ENCODE assay signal across 25 cellular contexts in the genomic region with DNA sequence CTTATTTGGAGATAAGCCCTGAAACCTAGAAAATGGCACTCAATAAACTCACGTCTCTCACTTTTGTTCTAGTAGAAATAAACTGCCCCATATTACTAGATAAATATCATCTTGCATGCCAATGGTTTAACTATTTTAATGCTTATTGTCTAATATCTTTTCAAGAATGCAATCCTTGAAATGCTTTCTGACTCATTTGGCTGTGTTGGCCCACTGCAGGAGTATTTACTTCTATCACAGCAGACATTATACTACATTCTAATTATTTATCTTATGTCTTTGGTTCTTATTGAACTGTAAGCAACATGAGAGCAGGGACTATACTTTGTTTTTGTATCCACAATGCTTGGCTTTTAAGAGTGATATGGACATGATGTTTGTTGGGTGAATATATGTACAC.
DNase-seq lines count a peak whose midpoint lies in the region; TF ChIP-seq lines count a peak whose summit lies in the region.
"Had no signal": no experiment of that assay in that cellular context is flagged by ENCODE, and none has a peak within 500 bp of the region (broad histone marks: within the 10 kb centered on the region; RNA-seq: fewer than 3 reads in every experiment).

No MANE protein-coding gene starts in this region.

- no peak overlapping the region for H3K27ac Mint-ChIP-seq in glutamatergic neuron (ENCODE audit: unreplicated experiment)
- H3K27ac Mint-ChIP-seq: CD4-positive, alpha-beta memory T cell had no signal

- in situ Hi-C loops in GM23248 (cut with MboI) = no loop called here

- H3K4me1 Mint-ChIP-seq in glutamatergic neuron (ENCODE audit: low read depth, unreplicated experiment) = peaks cover 2% of the 10 kb centered on the region
- H3K4me1 Mint-ChIP-seq: CD4-positive, alpha-beta memory T cell had no signal

- 53 to 54% methylated on average over 1 of the region's 1 CpG for WGBS in GM23248 (ENCODE audit: low coverage in 1 of 2, low lambda C conversion rate in 2 of 2, missing lambda C conversion rate in 2 of 2), 2 experiments
- 76 to 92% methylated on average over 1 of the region's 1 CpG for WGBS in testis, 2 donors
- 48% methylated on average over 1 of the region's 1 CpG for WGBS in prostate gland

- H4K20me1 ChIP-seq in GM23248 (ENCODE audit: insufficient read depth) (no peaks in the 10 kb centered on the region), PC-9 (ENCODE audit: insufficient read depth) (no peaks in the 10 kb centered on the region)

- H3K27me3 ChIP-seq in GM23248 (replicated peaks; ENCODE audit: insufficient read depth) (no peaks in the 10 kb centered on the region), adipocyte (replicated peaks; ENCODE audit: control insufficient read depth, insufficient read depth, low read length) (no peaks in the 10 kb centered on the region), PC-9 (ENCODE audit: insufficient read depth, low read depth) (no peaks in the 10 kb centered on the region), testis (no peaks in the 10 kb centered on the region), prostate gland (replicated peaks; ENCODE audit: insufficient read depth) (no peaks in the 10 kb centered on the region)

- peak; percentile 17 for DNase-seq in AG08395 (ENCODE audit: low spot score)
- DNase-seq in GM23248 = peak; percentile 32
- peak; percentile 17 for DNase-seq in adipocyte (ENCODE audit: low read depth)
- DNase-seq in fibroblast of pulmonary artery (ENCODE audit: low read depth) = peak; percentile 29
- DNase-seq in PC-9 = no peak
- DNase-seq in testis = no peak
- no peak for DNase-seq in prostate gland (ENCODE audit: low spot score)
- no peak for DNase-seq in glutamatergic neuron
- DNase-seq: 8988T; C1 segment of cervical spinal cord; Caco-2; CD4-positive, alpha-beta memory T cell; DMS79; H7; MM.1S; NCI-H1048; NCI-H1417; NCI-H1694; NCI-H2029 treated with DMSO at 0.1 percent for 48 hours; NCI-H526 treated with DMSO at 0.1 percent for 48 hours; SHP77; SW 1271 had no signal

- H3K79me2 ChIP-seq in GM23248 (ENCODE audit: insufficient read depth) (no peaks in the 10 kb centered on the region), PC-9 (ENCODE audit: low read depth) (no peaks in the 10 kb centered on the region)

- peak overlapping the region; percentile 21 for H3K4me2 ChIP-seq in GM23248 (ENCODE audit: unreplicated experiment)
- H3K4me2 ChIP-seq in PC-9 = no peak overlapping the region

- H3K9me3 ChIP-seq in GM23248 (ENCODE audit: low read depth) (no peaks in the 10 kb centered on the region), adipocyte (ENCODE audit: control insufficient read depth, low read length) (no peaks in the 10 kb centered on the region), PC-9 (ENCODE audit: insufficient read depth, low read depth) (no peaks in the 10 kb centered on the region), testis (no peaks in the 10 kb centered on the region), prostate gland (no peaks in the 10 kb centered on the region)
- H3K9me3 ChIP-seq: Caco-2 had no signal

- H3K36me3 ChIP-seq in GM23248 (ENCODE audit: low read depth) (no peaks in the 10 kb centered on the region), adipocyte (ENCODE audit: control insufficient read depth, insufficient read depth, low read length, severe bottlenecking) (no peaks in the 10 kb centered on the region), PC-9 (ENCODE audit: low read depth) (no peaks in the 10 kb centered on the region), testis (ENCODE audit: low read depth, missing control alignments) (no peaks in the 10 kb centered on the region), prostate gland (no peaks in the 10 kb centered on the region)

- POLR2A ChIA-PET in PC-9 (lab: Charles Lee; ENCODE audit: unreplicated experiment) = no interaction called here

- H3K4me3 Mint-ChIP-seq in glutamatergic neuron (ENCODE audit: unreplicated experiment) = no peak overlapping the region
- H3K4me3 Mint-ChIP-seq: CD4-positive, alpha-beta memory T cell had no signal

- CTCF ChIA-PET in PC-9 (lab: Charles Lee) = no interaction called here

- TF ChIP-seq CTCF in fibroblast of pulmonary artery (IDR thresholded peaks at IDR 0.05; ENCODE audit: low read length, missing control alignments) (no peak), PC-9 (conservative IDR thresholded peaks at IDR 0.05) (no peak), testis (IDR thresholded peaks at IDR 0.05) (no peak), prostate gland (IDR thresholded peaks at IDR 0.05) (no peak), glutamatergic neuron (IDR thresholded peaks at IDR 0.05; ENCODE audit: partially characterized antibody, unreplicated experiment) (no peak)

- H3K9me3 Mint-ChIP-seq in glutamatergic neuron (ENCODE audit: unreplicated experiment) = no peaks in the 10 kb centered on the region
- H3K9me3 Mint-ChIP-seq: CD4-positive, alpha-beta memory T cell had no signal

- intact Hi-C loops in PC-9 (cut with micrococcal nuclease; ENCODE audit: unreplicated experiment) (no loop called here), testis (cut with DNase I; ENCODE audit: low total_unique reads) (no loop called here), prostate gland (cut with DNase I) (no loop called here)

- TF ChIP-seq POLR2A in testis (IDR thresholded peaks at IDR 0.05) = no peak
- no peak for TF ChIP-seq POLR2A in prostate gland (IDR thresholded peaks at IDR 0.05)

- no TSS peak for BruUV-seq in PC-9 (replicated peaks; lab: Mats Ljungman, UMichigan)

- no peak overlapping the region for H2AFZ ChIP-seq in GM23248
- H2AFZ ChIP-seq in PC-9 = no peak overlapping the region

- no peak overlapping the region for H3K27ac ChIP-seq in GM23248
- no peak overlapping the region for H3K27ac ChIP-seq in PC-9
- no peak overlapping the region for H3K27ac ChIP-seq in testis
- H3K27ac ChIP-seq in prostate gland = no peak overlapping the region
- H3K27ac ChIP-seq: RWPE1, SK-N-MC had no signal

- no peak overlapping the region for H3K9ac ChIP-seq in GM23248
- no peak overlapping the region for H3K9ac ChIP-seq in adipocyte (ENCODE audit: low read length)

- H3F3A ChIP-seq in GM23248 (ENCODE audit: insufficient read depth) = 0 out of 2 replicates have a peak, but pooled peaks cover 3% of the 10 kb centered on the region
- no peaks in the 10 kb centered on the region for H3F3A ChIP-seq in PC-9 (ENCODE audit: insufficient read depth, low read depth)

- H3K36me3 Mint-ChIP-seq in glutamatergic neuron (ENCODE audit: unreplicated experiment) = no peaks in the 10 kb centered on the region
- H3K36me3 Mint-ChIP-seq: CD4-positive, alpha-beta memory T cell had no signal

- H3K9me2 ChIP-seq in GM23248 (ENCODE audit: insufficient read depth) (no peaks in the 10 kb centered on the region), PC-9 (ENCODE audit: insufficient read depth) (no peaks in the 10 kb centered on the region; the same call in 1 of the 2 replicates)

- no peaks in the 10 kb centered on the region for H3K27me3 Mint-ChIP-seq in glutamatergic neuron (ENCODE audit: unreplicated experiment)
- H3K27me3 Mint-ChIP-seq: CD4-positive, alpha-beta memory T cell had no signal

- H3K4me3 ChIP-seq in GM23248 (no peak overlapping the region), adipocyte (ENCODE audit: low read length) (no peak overlapping the region), fibroblast of pulmonary artery (replicated peaks; ENCODE audit: low read depth, low read length) (no peak overlapping the region), PC-9 (no peak overlapping the region), testis (no peak overlapping the region), prostate gland (no peak overlapping the region)
- H3K4me3 ChIP-seq: K562, SK-N-MC had no signal

- H3K4me1 ChIP-seq in GM23248 (ENCODE audit: insufficient read depth) (no peaks in the 10 kb centered on the region), adipocyte (ENCODE audit: control insufficient read depth, insufficient read depth, low read length) (peaks cover 2% of the 10 kb centered on the region), PC-9 (replicated peaks; ENCODE audit: insufficient read depth) (no peaks in the 10 kb centered on the region), testis (no peaks in the 10 kb centered on the region), prostate gland (replicated peaks) (no peaks in the 10 kb centered on the region)

Comparison
In these comparisons a context has a peak if more than half of its experiments do, and no peak if none do; other contexts are left out.
1. DNase-seq: peak in AG08395 (single experiment), GM23248 (single experiment), adipocyte (single experiment) and fibroblast of pulmonary artery (single experiment); none in PC-9 (0 of 2), testis (single experiment), prostate gland (single experiment) and glutamatergic neuron (single experiment).